32 cellular contexts compared by ENCODE assay signal in genomic region chr1:23463286-23463685, GRCh38. TPM values are rescaled to one million over a fixed set of nuclear protein-coding genes. Genes with fewer than 3 reads are reported as not detected.
"Had no signal": no experiment of that assay in that cellular context is flagged by ENCODE, and none has a peak within 500 bp of the region (broad histone marks: within the 10 kb centered on the region; RNA-seq: fewer than 3 reads in every experiment).

No MANE protein-coding gene starts in this region.

- ATAC-seq: activated CD8-positive, alpha-beta T cell treated with anti-CD3 and anti-CD28 coated beads for 36 hours; activated naive CD4-positive, alpha-beta T cell treated with anti-CD3 and anti-CD28 coated beads, Interleukin-2, amount 50 U/mL, for 72 hours; activated T-cell treated with anti-CD3 and anti-CD28 coated beads, Interleukin-2, amount 50 U/mL, for 4 hours; activated T-cell treated with anti-CD3 and anti-CD28 coated beads, Interleukin-2, amount 50 U/mL, for 72 hours; activated T-helper 17 cell treated with anti-CD3 and anti-CD28 coated beads, Interleukin-2, amount 50 U/mL, for 72 hours; body of pancreas had no signal

- H3K4me1 ChIP-seq: adrenal gland, body of pancreas, breast epithelium had no signal

- H3K9me3 ChIP-seq: adrenal gland, body of pancreas, breast epithelium had no signal

- DNase-seq: activated B cell treated with CpG ODN at 0.5 μM for 24 hours; activated CD4-positive, alpha-beta memory T cell treated with anti-CD3 and anti-CD28 coated beads for 36 hours; activated CD4-positive, alpha-beta T cell treated with anti-CD3 and anti-CD28 coated beads for 4 hours; activated CD4-positive, alpha-beta T cell treated with anti-CD3 and anti-CD28 coated beads, Interleukin-2, amount 10 ng/mL, durations not matched to agents 24 days and 14 days; activated CD4-positive, alpha-beta T cell treated with anti-CD3 and anti-CD28 coated beads, Interleukin-2, amount 50 U/mL, for 1 hour; activated CD4-positive, alpha-beta T cell treated with anti-CD3 and anti-CD28 coated beads, Interleukin-2, amount 50 U/mL, for 4 hours; activated CD4-positive, CD25-positive, alpha-beta regulatory T cell treated with anti-CD3 and anti-CD28 coated beads, Interleukin-2, amount 50 U/mL, for 72 hours; activated CD8-positive, alpha-beta memory T cell treated with anti-CD3 and anti-CD28 coated beads, Interleukin-2, amount 50 U/mL, for 4 hours; activated CD8-positive, alpha-beta T cell treated with anti-CD3 and anti-CD28 coated beads for 36 hours; activated effector memory CD4-positive, alpha-beta T cell treated with anti-CD3 and anti-CD28 coated beads, Interleukin-2, amount 50 U/mL, for 16 hours; activated gamma-delta T cell treated with Interleukin-2 at 50 U/mL for 16 hours; activated naive CD4-positive, alpha-beta T cell; activated naive CD4-positive, alpha-beta T cell treated with anti-CD3 and anti-CD28 coated beads for 36 hours; activated naive CD4-positive, alpha-beta T cell treated with anti-CD3 and anti-CD28 coated beads, Interleukin-2, amount 50 U/mL, for 16 hours; activated naive CD8-positive, alpha-beta T cell treated with anti-CD3 and anti-CD28 coated beads for 36 hours; activated T-cell treated with anti-CD3 and anti-CD28 coated beads for 4 hours; activated T-cell treated with anti-CD3 and anti-CD28 coated beads, Interleukin-2, amount 50 U/mL, for 1 hour; activated T-cell treated with anti-CD3 and anti-CD28 coated beads, Interleukin-2, amount 50 U/mL, for 4 hours; activated T-cell treated with anti-CD3 and anti-CD28 coated beads, Interleukin-2, amount 50 U/mL, for 72 hours; adrenal gland; amniotic stem cell; aorta; body of pancreas; brain microvascular endothelial cell; central memory CD4-positive, alpha-beta T cell; T-helper 2 cell; T-helper 9 cell had no signal

- H3K4me3 ChIP-seq: adrenal gland, body of pancreas, breast epithelium had no signal

- H3K36me3 ChIP-seq: adrenal gland, brain microvascular endothelial cell, breast epithelium had no signal

- H3K27ac ChIP-seq: adrenal gland, body of pancreas, brain microvascular endothelial cell, breast epithelium, VCaP had no signal

- H3K27me3 ChIP-seq: adrenal gland, body of pancreas, brain microvascular endothelial cell, breast epithelium had no signal

RNA-seq across cellular contexts. Expression of gene ASAP3, which starts 20.7 kb away (rescaled TPM):
- total RNA-seq: activated T-helper 1 cell treated with anti-CD3 and anti-CD28 coated beads, Interleukin-12 subunit alpha, Interleukin-12 subunit beta, Interleukin-2, Interleukin-4 antibody, amounts not matched to agents 30 ng/mL and 10 ng/mL and 1 ng/mL, durations not matched to agents 14 hours and 24 hours and 36 hours had no signal

RNA-seq across cellular contexts. Expression of gene TCEA3, which starts 38.7 kb away (rescaled TPM):
- total RNA-seq: activated B cell treated with CpG ODN at 0.5 μM for 24 hours had no signal
